ENCODE assay signal across 11 cellular contexts in genomic region chr7:44377681-44378421, GRCh38. TPM values are rescaled to one million over a fixed set of nuclear protein-coding genes. Genes with fewer than 3 reads are reported as not detected.
DNase-seq lines count a peak whose midpoint lies in the region; ATAC-seq and TF ChIP-seq lines count a peak whose summit lies in the region.
"Had no signal": no experiment of that assay in that cellular context is flagged by ENCODE, and none has a peak within 500 bp of the region (broad histone marks: within the 10 kb centered on the region; RNA-seq: fewer than 3 reads in every experiment).

No MANE protein-coding gene starts in this region.

- peaks cover 6% of the 10 kb centered on the region for H3K27me3 Mint-ChIP-seq in Caco-2 (ENCODE audit: insufficient read depth, unreplicated experiment)

- H3K27ac Mint-ChIP-seq in Caco-2 (ENCODE audit: unreplicated experiment), result no peak overlapping the region

- H3K9me3 ChIP-seq in Caco-2, result no peaks in the 10 kb centered on the region

- no peak overlapping the region for H3K4me3 Mint-ChIP-seq in Caco-2 (ENCODE audit: unreplicated experiment)
- H3K4me3 Mint-ChIP-seq: activated T-cell treated with anti-CD3 and anti-CD28 coated beads, Interleukin-2, amount 50 U/mL, for 4 hours had no signal

- no peaks in the 10 kb centered on the region for H3K4me1 ChIP-seq in Caco-2

- no peak overlapping the region for H3K4me3 ChIP-seq in Caco-2 (ENCODE audit: low read depth, low read length)

- no TSS peak for BruUV-seq in Caco-2 (replicated peaks; lab: Mats Ljungman, UMichigan)

- ATAC-seq in GM18508 (IDR thresholded peaks at IDR 0.05; ENCODE audit: insufficient read depth, unreplicated experiment), result peak; percentile 62
- peak; percentile 58 for ATAC-seq in GM21526 (IDR thresholded peaks at IDR 0.05; ENCODE audit: low FRiP score, unreplicated experiment)
- ATAC-seq in HG03521 (IDR thresholded peaks at IDR 0.05; ENCODE audit: unreplicated experiment), result peak; percentile 80
- ATAC-seq: activated T-cell treated with anti-CD3 and anti-CD28 coated beads, Interleukin-2, amount 50 U/mL, for 4 hours had no signal

- H3K27me3 ChIP-seq in Caco-2 (replicated peaks; ENCODE audit: control insufficient read depth, insufficient read depth, low read length), result no peaks in the 10 kb centered on the region

- H3K36me3 ChIP-seq in Caco-2 (ENCODE audit: control insufficient read depth, insufficient read depth, low read length), result no peaks in the 10 kb centered on the region

- H3K4me1 Mint-ChIP-seq in Caco-2 (ENCODE audit: low read depth, unreplicated experiment), result no peaks in the 10 kb centered on the region

- no peak for TF ChIP-seq CTCF in Caco-2 (IDR thresholded peaks at IDR 0.05; ENCODE audit: insufficient read depth in 1 of 2, low read depth in 1 of 2, low read length in 1 of 2, severe bottlenecking in 1 of 2, unreplicated experiment in 1 of 2)

- CTCF ChIA-PET in Caco-2 (lab: Charles Lee), result interaction anchor here (0.9 kb wide), 1 partner anchor 758 kb away, joined by 6 read pairs; no protein-coding TSS in a partner anchor

- intact Hi-C loops in Caco-2 (cut with micrococcal nuclease; ENCODE audit: unreplicated experiment), result no loop called here

- DNase-seq in islet precursor cell (peak; percentile 50), OCI-M1 (lab: John Stamatoyannopoulos, UW) (no peak), Caco-2 (no peak), HUDEP-2 (lab: John Stamatoyannopoulos, UW; ENCODE audit: unreplicated experiment in 76 of 76) (no peak), erythroblast (lab: John Stamatoyannopoulos, UW) (no peak)
- DNase-seq: activated T-cell treated with anti-CD3 and anti-CD28 coated beads, Interleukin-2, amount 50 U/mL, for 4 hours; NCI-H524 had no signal

- TF ChIP-seq POLR2A in erythroblast (IDR thresholded peaks at IDR 0.05; ENCODE audit: low read length), result no peak

- H3K36me3 Mint-ChIP-seq in Caco-2 (ENCODE audit: insufficient read depth, unreplicated experiment), result peaks cover 13% of the 10 kb centered on the region

- H3K9me3 Mint-ChIP-seq in Caco-2 (ENCODE audit: unreplicated experiment), result no peaks in the 10 kb centered on the region
- H3K9me3 Mint-ChIP-seq: activated T-cell treated with anti-CD3 and anti-CD28 coated beads, Interleukin-2, amount 50 U/mL, for 4 hours had no signal

- POLR2A ChIA-PET in Caco-2 (lab: Charles Lee), result no interaction called here

RNA-seq across cellular contexts. Expression of gene CAMK2B, which starts 52.5 kb away (rescaled TPM):
- not detected in 2 replicates for total RNA-seq in Caco-2 (2022)
- total RNA-seq: fibroblast of villous mesenchyme had no signal
